In the genomic region with DNA sequence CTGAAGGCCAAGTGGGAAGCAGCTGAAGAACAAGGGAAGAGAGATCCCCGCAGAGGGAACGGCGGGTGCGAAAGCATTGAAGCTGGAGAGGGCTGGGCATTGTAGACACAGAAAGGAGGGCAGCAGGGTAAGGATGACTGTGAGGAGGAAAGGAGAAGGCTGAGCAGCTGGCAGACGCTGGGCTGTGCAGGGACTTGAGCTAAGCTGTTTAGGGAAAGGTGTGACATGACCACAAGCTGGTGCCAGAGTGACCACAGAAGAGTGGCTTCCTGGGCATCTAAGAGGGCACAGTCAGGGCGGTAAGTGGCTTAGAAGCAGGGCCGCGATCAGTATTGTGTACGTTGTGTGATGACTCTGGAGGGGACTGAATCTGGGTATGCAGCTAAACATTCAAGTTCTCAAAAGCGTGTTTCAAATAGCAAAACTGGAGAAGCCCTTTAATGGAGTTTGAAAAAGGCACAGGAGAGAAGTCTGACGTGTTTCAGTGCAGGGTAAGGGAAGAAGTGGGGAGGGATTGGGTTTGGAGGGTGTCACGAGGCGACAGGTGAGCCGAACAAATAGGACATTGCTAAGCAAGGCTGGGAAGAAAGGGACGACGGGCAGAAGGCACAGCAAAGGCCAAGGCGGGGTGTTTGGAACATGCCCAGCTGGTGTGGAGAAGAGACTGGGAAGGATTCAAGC, we compare ENCODE assay signal across 19 cellular contexts. TPM values are rescaled to one million over a fixed set of nuclear protein-coding genes. Genes with fewer than 3 reads are reported as not detected.
A peak's percentile ranks its signal among the peaks of the same experiment; 100 is the strongest.
DNase-seq lines count a peak whose midpoint lies in the region; ATAC-seq and TF ChIP-seq lines count a peak whose summit lies in the region.
"Had no signal": no experiment of that assay in that cellular context is flagged by ENCODE, and none has a peak within 500 bp of the region (broad histone marks: within the 10 kb centered on the region; RNA-seq: fewer than 3 reads in every experiment).

No MANE protein-coding gene starts in this region.

- H3K36me3 ChIP-seq in A673 (ENCODE audit: insufficient read depth, low read length, poor library complexity, severe bottlenecking), result no peaks in the 10 kb centered on the region
- H3K36me3 ChIP-seq: breast epithelium, gastrocnemius medialis had no signal

- H3K4me3 ChIP-seq in A673 (ENCODE audit: low read depth, low read length, poor library complexity, severe bottlenecking), result no peak overlapping the region
- H3K4me3 ChIP-seq: breast epithelium, gastrocnemius medialis had no signal

- H3K4me1 Mint-ChIP-seq in memory B cell, result peaks cover 20% of the 10 kb centered on the region

- no peaks in the 10 kb centered on the region for H3K27me3 ChIP-seq in A673 (replicated peaks; ENCODE audit: insufficient read depth, low read depth, low read length, poor library complexity)
- H3K27me3 ChIP-seq: breast epithelium, gastrocnemius medialis had no signal

- DNase-seq in A673 (ENCODE audit: low spot score), result no peak
- DNase-seq in DMS79 (lab: John Stamatoyannopoulos, UW), result peak; percentile 67
- DNase-seq in RPMI8226, result peak; percentile 19
- DNase-seq in memory B cell (ENCODE audit: low spot score in 2 of 2), result no peak
- no peak for DNase-seq in SHP77 treated with DMSO at 0.1 percent for 48 hours (lab: John Stamatoyannopoulos, UW)
- DNase-seq in mucosa of gallbladder (ENCODE audit: low spot score), result no peak
- DNase-seq in Ammon's horn (ENCODE audit: low spot score), result no peak
- DNase-seq: activated CD8-positive, alpha-beta T cell treated with anti-CD3 and anti-CD28 coated beads, Interleukin-2, amount 10 ng/mL, durations not matched to agents 7 days and 5 days; AML-193; dermis blood vessel endothelial cell; left colon; NCI-H146; NCI-H226; retina; SHP77; stimulated activated naive CD4-positive, alpha-beta T cell treated with Interleukin-2 at 50 U/mL for 16 hours had no signal

- H3K27ac ChIP-seq in A673 (ENCODE audit: low read depth, low read length, poor library complexity, severe bottlenecking), result peak overlapping the region; percentile 41
- H3K27ac ChIP-seq: gastrocnemius medialis had no signal

- H3K27me3 Mint-ChIP-seq in memory B cell, result no peaks in the 10 kb centered on the region

- ATAC-seq in memory B cell (ENCODE audit: low read depth), result no peak
- ATAC-seq: activated CD8-positive, alpha-beta T cell treated with anti-CD3 and anti-CD28 coated beads, Interleukin-2, amount 10 ng/mL, durations not matched to agents 7 days and 5 days; left colon had no signal

- no TSS peak for BruUV-seq in A673 (replicated peaks; lab: Mats Ljungman, UMichigan)

- intact Hi-C loops in A673 (cut with micrococcal nuclease; ENCODE audit: unreplicated experiment), result no loop called here

- peak overlapping the region; percentile 31 for H3K27ac Mint-ChIP-seq in memory B cell
- H3K27ac Mint-ChIP-seq: activated CD8-positive, alpha-beta T cell treated with anti-CD3 and anti-CD28 coated beads, Interleukin-2, amount 10 ng/mL, durations not matched to agents 7 days and 5 days; mesothelial cell of epicardium had no signal

- POLR2A ChIA-PET in A673 (lab: Charles Lee; ENCODE audit: low non-redundant PET), result no interaction called here

- TF ChIP-seq CTCF in A673 (conservative IDR thresholded peaks at IDR 0.05; ENCODE audit: low read depth, low read length), result no peak

- H3K36me3 Mint-ChIP-seq in memory B cell, result no peaks in the 10 kb centered on the region
- H3K36me3 Mint-ChIP-seq: mesothelial cell of epicardium had no signal

- no peaks in the 10 kb centered on the region for H3K9me3 Mint-ChIP-seq in memory B cell
- H3K9me3 Mint-ChIP-seq: mesothelial cell of epicardium had no signal

- H3K9me3 ChIP-seq in A673 (ENCODE audit: low read depth, low read length, poor library complexity, severe bottlenecking), result no peaks in the 10 kb centered on the region
- H3K9me3 ChIP-seq: breast epithelium, gastrocnemius medialis had no signal

- H3K4me1 ChIP-seq in A673 (ENCODE audit: insufficient read depth, low read length, poor library complexity, severe bottlenecking), result peaks cover 22% of the 10 kb centered on the region
- H3K4me1 ChIP-seq: breast epithelium had no signal

- no peak overlapping the region for H3K4me3 Mint-ChIP-seq in memory B cell
- H3K4me3 Mint-ChIP-seq: activated CD8-positive, alpha-beta T cell treated with anti-CD3 and anti-CD28 coated beads, Interleukin-2, amount 10 ng/mL, durations not matched to agents 7 days and 5 days; mesothelial cell of epicardium had no signal

- CTCF ChIA-PET in A673 (lab: Charles Lee), result no interaction called here

RNA-seq across cellular contexts. Expression of a gene that starts 46.1 kb away (rescaled TPM):
- total RNA-seq in A673 (2021) (23.5 and 26.1 TPM in 2 replicates), mucosa of gallbladder (37.1 TPM)

RNA-seq across cellular contexts. Expression of a gene that starts 47.6 kb away (rescaled TPM):
- 145 and 174 TPM in 2 replicates for total RNA-seq in A673 (2021)
- 29.8 TPM for total RNA-seq in mucosa of gallbladder

Comparison
In these comparisons a context has a peak if more than half of its experiments do, and no peak if none do; other contexts are left out.
1. DNase-seq: peak in DMS79 (single experiment) and RPMI8226 (single experiment); none in A673 (single experiment), memory B cell (0 of 2), SHP77 treated with DMSO at 0.1 percent for 48 hours (single experiment), mucosa of gallbladder (single experiment) and Ammon's horn (single experiment).